ENCODE assay signal across 8 cellular contexts in genomic region chr16:89422527-89422904, GRCh38.
DNase-seq lines count a peak whose midpoint lies in the region; ATAC-seq and TF ChIP-seq lines count a peak whose summit lies in the region.

No MANE protein-coding gene starts in this region.

- H3K36me3 ChIP-seq in CD8-positive, alpha-beta T cell (ENCODE audit: insufficient read depth, low read length): peaks cover 3% of the 10 kb centered on the region
- H3K36me3 ChIP-seq in osteoblast (ENCODE audit: insufficient read depth, low read length): peaks cover 19% of the 10 kb centered on the region

- intact Hi-C loops in CD8-positive, alpha-beta T cell (cut with DNase I, micrococcal nuclease): loop anchor here in 1 of 2 experiments (5.0 kb wide), 1 partner anchor 65 kb away; no protein-coding TSS in a partner anchor

- no peak overlapping the region for H3K27ac ChIP-seq in CD8-positive, alpha-beta T cell (ENCODE audit: low read depth, low read length)
- peak overlapping the region; percentile 98 for H3K27ac ChIP-seq in osteoblast (ENCODE audit: low read depth, low read length)

- H3K27me3 Mint-ChIP-seq in CD8-positive, alpha-beta T cell (ENCODE audit: low read depth): no peaks in the 10 kb centered on the region
- no peaks in the 10 kb centered on the region for H3K27me3 Mint-ChIP-seq in activated naive CD8-positive, alpha-beta T cell treated with anti-CD3 and anti-CD28 coated beads for 36 hours
- peaks cover 8% of the 10 kb centered on the region for H3K27me3 Mint-ChIP-seq in endothelial cell (ENCODE audit: unreplicated experiment)

- CTCF ChIA-PET in CD8-positive, alpha-beta T cell (lab: Charles Lee): no interaction called here

- H3K36me3 Mint-ChIP-seq in CD8-positive, alpha-beta T cell: peaks cover 63% of the 10 kb centered on the region
- H3K36me3 Mint-ChIP-seq in activated naive CD8-positive, alpha-beta T cell treated with anti-CD3 and anti-CD28 coated beads for 36 hours: peaks cover 45% of the 10 kb centered on the region
- H3K36me3 Mint-ChIP-seq in endothelial cell (ENCODE audit: low read depth, unreplicated experiment): peaks cover 3% of the 10 kb centered on the region

- no peaks in the 10 kb centered on the region for H3K27me3 ChIP-seq in CD8-positive, alpha-beta T cell (ENCODE audit: insufficient read depth, low read length)
- no peaks in the 10 kb centered on the region for H3K27me3 ChIP-seq in osteoblast (ENCODE audit: insufficient read depth, low read length)

- peak overlapping the region; percentile 77 for H3K4me2 ChIP-seq in osteoblast (ENCODE audit: insufficient read depth, low read length)

- POLR2A ChIA-PET in CD8-positive, alpha-beta T cell (lab: Charles Lee): interaction anchor here (1.0 to 1.2 kb wide), 3 partner anchors 13 to 61 kb away, joined by 3 to 5 read pairs (median 3); no protein-coding TSS in a partner anchor

- H3K27ac Mint-ChIP-seq in CD8-positive, alpha-beta T cell: peak overlapping the region; percentile 74
- peak overlapping the region; percentile 87 for H3K27ac Mint-ChIP-seq in activated naive CD8-positive, alpha-beta T cell treated with anti-CD3 and anti-CD28 coated beads for 36 hours
- H3K27ac Mint-ChIP-seq in endothelial cell (ENCODE audit: unreplicated experiment): no peak overlapping the region

- peaks cover 98% of the 10 kb centered on the region for H3K79me2 ChIP-seq in osteoblast (ENCODE audit: insufficient read depth, low read length)

- peaks cover 92% of the 10 kb centered on the region for H4K20me1 ChIP-seq in osteoblast (ENCODE audit: insufficient read depth, low read length)

- H3K9me3 Mint-ChIP-seq in CD8-positive, alpha-beta T cell: no peaks in the 10 kb centered on the region
- H3K9me3 Mint-ChIP-seq in activated naive CD8-positive, alpha-beta T cell treated with anti-CD3 and anti-CD28 coated beads for 36 hours: no peaks in the 10 kb centered on the region
- H3K9me3 Mint-ChIP-seq in endothelial cell (ENCODE audit: unreplicated experiment): no peaks in the 10 kb centered on the region

- H3K4me1 Mint-ChIP-seq in CD8-positive, alpha-beta T cell (ENCODE audit: low read depth): peaks cover 86% of the 10 kb centered on the region
- peaks cover 84% of the 10 kb centered on the region for H3K4me1 Mint-ChIP-seq in activated naive CD8-positive, alpha-beta T cell treated with anti-CD3 and anti-CD28 coated beads for 36 hours
- H3K4me1 Mint-ChIP-seq in endothelial cell (ENCODE audit: unreplicated experiment): peaks cover 56% of the 10 kb centered on the region

- H3K4me1 ChIP-seq in CD8-positive, alpha-beta T cell (ENCODE audit: insufficient read depth, low read length): peaks cover 91% of the 10 kb centered on the region
- peaks cover 37% of the 10 kb centered on the region for H3K4me1 ChIP-seq in osteoblast (ENCODE audit: insufficient read depth, low read length)

- DNase-seq in CD8-positive, alpha-beta T cell: no peak
- DNase-seq in activated naive CD8-positive, alpha-beta T cell treated with anti-CD3 and anti-CD28 coated beads for 36 hours: peak; percentile 45
- DNase-seq in osteoblast (ENCODE audit: insufficient read length, low spot score, missing footprints) (peak; percentile 95), KG1 (lab: John Stamatoyannopoulos, UW) (no peak), DMS 273 treated with DMSO at 0.1 percent for 48 hours (lab: John Stamatoyannopoulos, UW) (no peak), endothelial cell (ENCODE audit: low spot score) (no peak)

- peak overlapping the region; percentile 54 for H3K4me3 Mint-ChIP-seq in CD8-positive, alpha-beta T cell
- H3K4me3 Mint-ChIP-seq in activated naive CD8-positive, alpha-beta T cell treated with anti-CD3 and anti-CD28 coated beads for 36 hours: peak overlapping the region; percentile 40
- no peak overlapping the region for H3K4me3 Mint-ChIP-seq in endothelial cell (ENCODE audit: unreplicated experiment)

- ATAC-seq in CD8-positive, alpha-beta T cell: peak; percentile 40
- ATAC-seq in GM19468 (IDR thresholded peaks at IDR 0.05; ENCODE audit: extremely low read depth, unreplicated experiment) (peak; percentile 9), HG03521 (IDR thresholded peaks at IDR 0.05; ENCODE audit: unreplicated experiment) (peak; percentile 58)

- H3K9me3 ChIP-seq in CD8-positive, alpha-beta T cell (ENCODE audit: low read length): no peaks in the 10 kb centered on the region
- H3K9me3 ChIP-seq in osteoblast (ENCODE audit: low read depth, low read length): no peaks in the 10 kb centered on the region

- H2AFZ ChIP-seq in osteoblast (ENCODE audit: low read length): no peak overlapping the region

- no peak overlapping the region for H3K4me3 ChIP-seq in CD8-positive, alpha-beta T cell (ENCODE audit: low read depth, low read length)
- H3K4me3 ChIP-seq in osteoblast (ENCODE audit: insufficient read depth, low read length): peak overlapping the region; percentile 30

- no peak for TF ChIP-seq CTCF in CD8-positive, alpha-beta T cell (IDR thresholded peaks at IDR 0.05)
- TF ChIP-seq CTCF in osteoblast (IDR thresholded peaks at IDR 0.05; ENCODE audit: extremely low read depth, low read depth, low read length) (no peak), endothelial cell (IDR thresholded peaks at IDR 0.05; ENCODE audit: unreplicated experiment) (no peak)

Comparison
In these comparisons a context has a peak if more than half of its experiments do, and no peak if none do; other contexts are left out.
1. DNase-seq: peak in activated naive CD8-positive, alpha-beta T cell treated with anti-CD3 and anti-CD28 coated beads for 36 hours (single experiment) and osteoblast (single experiment); none in CD8-positive, alpha-beta T cell (0 of 7), KG1 (single experiment), DMS 273 treated with DMSO at 0.1 percent for 48 hours (single experiment) and endothelial cell (single experiment).
2. Peak in every context shown above with its lines, with median percentiles within 50 percentile points of each other: ATAC-seq.